In genomic region chr17:41971721-41972523, GRCh38 we compare ENCODE assay signal across 15 cellular contexts. TPM values are rescaled to one million over a fixed set of nuclear protein-coding genes. Genes with fewer than 3 reads are reported as not detected.
A peak's percentile ranks its signal among the peaks of the same experiment; 100 is the strongest.
DNase-seq lines count a peak whose midpoint lies in the region; ATAC-seq and TF ChIP-seq lines count a peak whose summit lies in the region.
"Had no signal": no experiment of that assay in that cellular context is flagged by ENCODE, and none has a peak within 500 bp of the region (broad histone marks: within the 10 kb centered on the region; RNA-seq: fewer than 3 reads in every experiment).

No MANE protein-coding gene starts in this region.

- H3K4me3 Mint-ChIP-seq in MCF 10A (ENCODE audit: unreplicated experiment) (no peak overlapping the region), nephron (no peak overlapping the region)
- H3K4me3 Mint-ChIP-seq: activated naive CD4-positive, alpha-beta T cell treated with anti-CD3 and anti-CD28 coated beads, Interleukin-2, amount 50 U/mL, for 24 hours had no signal

- TF ChIP-seq POLR2A in breast epithelium (IDR thresholded peaks at IDR 0.05) = no peak
- TF ChIP-seq POLR2A in body of pancreas (IDR thresholded peaks at IDR 0.05) = no peak

- H3K9me3 Mint-ChIP-seq in MCF 10A (ENCODE audit: unreplicated experiment) (no peaks in the 10 kb centered on the region), nephron (no peaks in the 10 kb centered on the region)
- H3K9me3 Mint-ChIP-seq: activated naive CD4-positive, alpha-beta T cell treated with anti-CD3 and anti-CD28 coated beads, Interleukin-2, amount 50 U/mL, for 24 hours had no signal

- H3K4me3 ChIP-seq in breast epithelium (no peak overlapping the region), body of pancreas (no peak overlapping the region), foreskin fibroblast (ENCODE audit: low read depth in 1 of 2, low read length in 2 of 2) (no peak overlapping the region)
- H3K4me3 ChIP-seq: A549, GM23248, mucosa of descending colon had no signal

- POLR2A ChIA-PET in MCF 10A (lab: Yijun Ruan, JAX) = interaction anchor here (0.8 to 1.2 kb wide), 2 partner anchors 12 to 49 kb away, joined by 4 to 5 read pairs; partner anchors contain the start of gene NKIRAS2

- DNase-seq in breast epithelium (ENCODE audit: low spot score in 2 of 2) = no peak
- DNase-seq in MCF 10A (ENCODE audit: unreplicated experiment) = no peak
- no peak for DNase-seq in body of pancreas
- no peak for DNase-seq in foreskin fibroblast
- no peak for DNase-seq in NCI-H187 treated with DMSO at 0.1 percent for 48 hours (lab: John Stamatoyannopoulos, UW)
- DNase-seq: central memory CD4-positive, alpha-beta T cell; GM23248; NCI-H446 treated with DMSO at 0.1 percent for 48 hours; SW 1271 had no signal

- H3K9me3 ChIP-seq in breast epithelium (no peaks in the 10 kb centered on the region), body of pancreas (no peaks in the 10 kb centered on the region)
- H3K9me3 ChIP-seq: A549, mucosa of descending colon had no signal

- TF ChIP-seq CTCF in breast epithelium (IDR thresholded peaks at IDR 0.05) (no peak), MCF 10A (IDR thresholded peaks at IDR 0.05; ENCODE audit: unreplicated experiment) (no peak), body of pancreas (IDR thresholded peaks at IDR 0.05) (no peak), nephron (IDR thresholded peaks at IDR 0.05; ENCODE audit: unreplicated experiment in 3 of 3) (no peak), foreskin fibroblast (IDR thresholded peaks at IDR 0.05; ENCODE audit: low read depth, low read length) (no peak)

- ATAC-seq in body of pancreas = no peak
- ATAC-seq in HG02884 (IDR thresholded peaks at IDR 0.05; ENCODE audit: unreplicated experiment) = no peak

- BruUV-seq in MCF 10A (replicated peaks; lab: Mats Ljungman, UMichigan) = no TSS peak

- H3K27me3 ChIP-seq in breast epithelium (no peaks in the 10 kb centered on the region), body of pancreas (no peaks in the 10 kb centered on the region)

- H3K4me1 ChIP-seq in breast epithelium (peaks cover 11 to 30% of the 10 kb centered on the region in 2 donors), body of pancreas (peaks cover 71% of the 10 kb centered on the region)

- H3K4me1 Mint-ChIP-seq in MCF 10A (ENCODE audit: insufficient read depth, unreplicated experiment) = peaks cover 12% of the 10 kb centered on the region
- peaks cover 34% of the 10 kb centered on the region for H3K4me1 Mint-ChIP-seq in nephron

- CTCF ChIA-PET in MCF 10A (lab: Yijun Ruan, JAX) = interaction anchor here (0.7 kb wide), 3 partner anchors 37 to 556 kb away, joined by 3 to 5 read pairs (median 4); no protein-coding TSS in a partner anchor

- H3K27me3 Mint-ChIP-seq in MCF 10A (ENCODE audit: insufficient read depth, unreplicated experiment) (no peaks in the 10 kb centered on the region), nephron (ENCODE audit: low read depth) (no peaks in the 10 kb centered on the region)
- H3K27me3 Mint-ChIP-seq: activated naive CD4-positive, alpha-beta T cell treated with anti-CD3 and anti-CD28 coated beads, Interleukin-2, amount 50 U/mL, for 24 hours had no signal

- H3K36me3 ChIP-seq in breast epithelium = no peaks in the 10 kb centered on the region
- peaks cover 0 to 15% of the 10 kb centered on the region in 2 donors for H3K36me3 ChIP-seq in body of pancreas (replicated peaks in 1 of 2; ENCODE audit: insufficient read depth in 1 of 2, low read depth in 2 of 2)

- intact Hi-C loops in breast epithelium (cut with DNase I; ENCODE audit: low total_unique reads) = no loop called here
- intact Hi-C loops in MCF 10A (cut with micrococcal nuclease) = no loop called here
- intact Hi-C loops in body of pancreas (cut with DNase I) = no loop called here

- WGBS in body of pancreas, 2 donors = 84 to 85% methylated on average over 17 to 18 of the region's 18 CpGs

- H3K27ac ChIP-seq in breast epithelium (peak overlapping the region; percentile 79 to 83), body of pancreas (peak overlapping the region; percentile 73 to 82 (median 78)), temporal lobe (ENCODE audit: low read depth, low read length) (peak overlapping the region; percentile 93)
- H3K27ac ChIP-seq: A549, GM23248 had no signal

- H3K36me3 Mint-ChIP-seq in MCF 10A (ENCODE audit: insufficient read depth, unreplicated experiment) = peaks cover 84% of the 10 kb centered on the region
- peaks cover 63% of the 10 kb centered on the region for H3K36me3 Mint-ChIP-seq in nephron (ENCODE audit: low read depth)

- H3K27ac Mint-ChIP-seq in MCF 10A (ENCODE audit: low read depth, unreplicated experiment) (no peak overlapping the region), nephron (peak overlapping the region; percentile 44 to 70 (median 59))
- H3K27ac Mint-ChIP-seq: activated naive CD4-positive, alpha-beta T cell treated with anti-CD3 and anti-CD28 coated beads, Interleukin-2, amount 50 U/mL, for 24 hours had no signal

RNA-seq across cellular contexts. Expression of gene CNP, which starts 5.3 kb away (rescaled TPM):
- total RNA-seq in breast epithelium = 10 to 100 TPM; 51.8 to 55.5 (median 53.7) TPM
- total RNA-seq in MCF 10A (2022) = 42.6 and 46.2 TPM in 2 replicates
- total RNA-seq in body of pancreas = 10 to 100 TPM; 36.3 to 70.2 TPM
- 39.8 TPM for total RNA-seq in temporal lobe

RNA-seq across cellular contexts. Expression of gene ODAD4, which starts 41.5 kb away (rescaled TPM):
- total RNA-seq in breast epithelium (1 to 10 TPM in 2 of 3 donors, under 1 TPM in 1; 0.48 to 3.2 (median 1.6) TPM), MCF 10A (2022) (0.96 and 1.3 TPM in 2 replicates), body of pancreas (under 1 TPM; 0.26 to 0.66 TPM), temporal lobe (1.7 TPM)

RNA-seq across cellular contexts. Expression of gene DNAJC7, which starts 45.3 kb away (rescaled TPM):
- total RNA-seq in breast epithelium (10 to 100 TPM; 69.7 to 73.7 (median 70.4) TPM), MCF 10A (2022) (112 and 130 TPM in 2 replicates), body of pancreas (10 to 100 TPM; 32.4 to 43.5 TPM), temporal lobe (63.2 TPM)

RNA-seq across cellular contexts. Expression of gene NKIRAS2, which starts 48.0 kb away (rescaled TPM):
- total RNA-seq in breast epithelium = 10 to 100 TPM; 21.6 to 33.8 (median 22.5) TPM
- total RNA-seq in MCF 10A (2022) = 34.1 and 40.0 TPM in 2 replicates
- 10 to 100 TPM; 17.1 to 19.2 TPM for total RNA-seq in body of pancreas
- 31.7 TPM for total RNA-seq in temporal lobe

RNA-seq across cellular contexts. Expression of gene ACLY, which starts 53.2 kb away (rescaled TPM):
- total RNA-seq in breast epithelium = 10 to 100 TPM; 50.1 to 84.2 (median 66.3) TPM
- total RNA-seq in MCF 10A (2022) = 67.7 and 67.9 TPM in 2 replicates
- 10 to 100 TPM; 39.2 to 59.0 TPM for total RNA-seq in body of pancreas
- total RNA-seq in temporal lobe = 106 TPM
